Comparison of ENCODE assay signal across 8 cellular contexts in the genomic region with DNA sequence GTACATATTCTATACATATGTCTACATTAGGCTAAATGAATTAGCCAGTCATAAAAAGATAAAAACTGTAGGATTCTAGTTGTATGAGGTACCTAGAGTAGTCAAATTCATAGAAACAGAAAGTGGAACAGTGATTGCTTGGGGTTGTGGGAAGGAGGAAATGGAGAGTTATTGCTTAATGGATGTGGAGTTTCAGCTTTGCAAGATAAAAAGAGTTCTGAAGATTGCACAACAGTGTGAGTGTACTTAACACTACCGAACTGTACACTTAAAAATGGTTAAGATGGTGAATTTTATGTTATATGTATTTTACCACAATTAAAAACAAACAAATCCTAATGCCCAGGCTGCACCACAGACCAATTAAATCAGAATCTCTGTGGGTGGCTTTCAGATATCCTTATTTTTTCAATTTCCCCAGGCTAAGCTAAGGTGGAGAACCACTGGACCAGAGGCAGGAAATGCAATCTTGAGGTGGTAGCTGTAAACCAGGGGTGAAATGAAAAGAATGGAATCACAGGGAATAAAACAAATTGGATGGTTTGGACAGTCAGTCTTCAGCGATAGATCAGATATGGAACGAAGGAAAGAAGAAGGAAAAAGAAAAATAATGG.
A peak's percentile ranks its signal among the peaks of the same experiment; 100 is the strongest.
DNase-seq lines count a peak whose midpoint lies in the region; ATAC-seq and TF ChIP-seq lines count a peak whose summit lies in the region.

No MANE protein-coding gene starts in this region.

- DNase-seq in heart left ventricle (no peak), cardiac septum (ENCODE audit: low spot score) (no peak), SK-N-MC (ENCODE audit: low read depth, low spot score) (peak; percentile 59), left cardiac atrium (no peak), upper lobe of right lung (no peak), AG20443 (ENCODE audit: low spot score) (no peak)

- H3K4me3 ChIP-seq in heart left ventricle (no peak overlapping the region), SK-N-MC (no peak overlapping the region), upper lobe of right lung (no peak overlapping the region)

- H3K27ac ChIP-seq in heart left ventricle, result peak overlapping the region in 1 of 12 donors; percentile 68
- 0 out of 2 replicates have a peak overlapping the region, but pooled peaks have one; percentile 4 for H3K27ac ChIP-seq in SK-N-MC
- H3K27ac ChIP-seq in upper lobe of right lung, result peak overlapping the region; percentile 34

- no peak overlapping the region for H3K9ac ChIP-seq in SK-N-MC (ENCODE audit: insufficient read length)

- ATAC-seq in heart left ventricle, result peak in 3 of 4 donors; percentile 52 to 79 (median 72)
- ATAC-seq in left cardiac atrium, result peak; percentile 79 to 84
- peak; percentile 89 for ATAC-seq in upper lobe of right lung
- ATAC-seq in HG03108 (IDR thresholded peaks at IDR 0.05; ENCODE audit: unreplicated experiment), result no peak
- ATAC-seq in HG03095 (IDR thresholded peaks at IDR 0.05; ENCODE audit: unreplicated experiment), result no peak

- H3K4me1 ChIP-seq in heart left ventricle (peaks cover 0 to 27% (median 0%) of the 10 kb centered on the region in 12 donors), upper lobe of right lung (peaks cover 12% of the 10 kb centered on the region)

- H3K9me3 ChIP-seq in heart left ventricle, result no peaks in the 10 kb centered on the region
- H3K9me3 ChIP-seq in SK-N-MC (ENCODE audit: low read depth, low read length), result no peaks in the 10 kb centered on the region
- H3K9me3 ChIP-seq in upper lobe of right lung, result no peaks in the 10 kb centered on the region

- no peak for TF ChIP-seq POLR2A in heart left ventricle (IDR thresholded peaks at IDR 0.05)

- H3K36me3 ChIP-seq in heart left ventricle (no peaks in the 10 kb centered on the region), SK-N-MC (ENCODE audit: insufficient read depth, low read length) (no peaks in the 10 kb centered on the region), upper lobe of right lung (no peaks in the 10 kb centered on the region)

- intact Hi-C loops in heart left ventricle (cut with DNase I) (no loop called here), cardiac septum (cut with DNase I) (no loop called here), left cardiac atrium (cut with DNase I) (no loop called here), upper lobe of right lung (cut with DNase I) (no loop called here)

- WGBS in heart left ventricle, 4 donors, result 88 to 93% (median 90%) methylated on average over 3 of the region's 3 CpGs

- H3K27me3 ChIP-seq in heart left ventricle (no peaks in the 10 kb centered on the region), upper lobe of right lung (no peaks in the 10 kb centered on the region)

- TF ChIP-seq CTCF in heart left ventricle (IDR thresholded peaks at IDR 0.05) (no peak), upper lobe of right lung (IDR thresholded peaks at IDR 0.05) (no peak)

Comparison
In these comparisons a context has a peak if more than half of its experiments do, and no peak if none do; other contexts are left out.
1. ATAC-seq: peak in heart left ventricle (3 of 4), left cardiac atrium (2 of 2) and upper lobe of right lung (single experiment); none in HG03108 (single experiment) and HG03095 (single experiment).